ENCODE assay signal across 8 cellular contexts in the genomic region with DNA sequence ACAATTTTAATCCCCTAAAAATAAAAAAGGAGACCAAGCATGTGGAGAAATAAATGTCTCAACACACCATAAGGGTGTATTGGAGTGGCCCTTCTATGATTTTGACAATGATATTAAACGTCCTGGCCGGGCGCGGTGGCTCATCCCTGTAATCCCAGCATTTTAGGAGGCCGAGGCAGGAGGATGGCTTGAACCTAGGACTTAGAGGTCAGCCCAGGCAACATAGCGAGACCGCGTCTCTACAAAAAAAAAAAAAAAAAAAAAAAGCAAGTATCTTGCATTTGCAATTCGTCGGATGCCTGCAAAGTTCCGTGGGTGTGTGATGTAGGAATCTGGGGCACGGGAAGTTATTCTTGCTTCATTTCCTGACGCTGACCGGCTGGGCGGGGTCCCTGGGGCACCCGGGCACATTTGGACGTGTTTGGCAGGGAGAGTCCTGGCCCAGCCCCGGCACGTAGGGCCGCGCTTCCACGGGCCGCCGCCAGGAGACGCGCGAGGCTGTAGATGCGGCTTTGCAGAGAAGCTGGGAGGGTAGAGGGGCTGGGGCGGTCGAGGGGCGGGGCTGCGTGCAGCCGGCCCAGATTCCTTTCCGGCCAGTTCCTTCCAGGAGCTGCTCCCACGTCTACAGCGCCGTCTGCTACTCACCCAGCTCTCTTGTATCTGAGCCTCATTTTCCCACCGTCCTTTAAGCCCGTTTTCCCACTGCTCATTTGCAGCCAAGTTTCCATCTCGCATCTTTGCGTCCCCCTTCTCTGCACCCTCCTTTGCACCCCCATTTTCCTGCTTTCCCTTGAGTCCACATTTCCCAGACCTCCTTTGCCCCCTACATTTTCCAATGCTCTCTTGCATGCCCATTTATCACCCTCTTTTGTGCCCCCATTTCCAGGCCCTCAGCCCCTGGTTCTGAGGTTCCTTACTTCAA. TPM values are rescaled to one million over a fixed set of nuclear protein-coding genes. Genes with fewer than 3 reads are reported as not detected.
DNase-seq lines count a peak whose midpoint lies in the region; ATAC-seq and TF ChIP-seq lines count a peak whose summit lies in the region.

No MANE protein-coding gene starts in this region.

- TF ChIP-seq EP300 in neural cell (conservative IDR thresholded peaks at IDR 0.05; ENCODE audit: poor library complexity, severe bottlenecking): no peak

- H3K4me3 ChIP-seq in Loucy (ENCODE audit: low read length, poor library complexity, severe bottlenecking): peak overlapping the region; percentile 52
- no peak overlapping the region for H3K4me3 ChIP-seq in RWPE2 (ENCODE audit: severe bottlenecking)
- H3K4me3 ChIP-seq in neural cell (ENCODE audit: low read length): peak overlapping the region; percentile 57

- no peaks in the 10 kb centered on the region for H4K20me1 ChIP-seq in Loucy (ENCODE audit: insufficient read depth, low read length, poor library complexity, severe bottlenecking)
- no peaks in the 10 kb centered on the region for H4K20me1 ChIP-seq in neural cell (ENCODE audit: insufficient read depth)

- H3K4me2 ChIP-seq in Loucy (ENCODE audit: low read depth, low read length, poor library complexity, severe bottlenecking) (peak overlapping the region; percentile 54), neural cell (ENCODE audit: low read length) (no peak overlapping the region)

- H3F3A ChIP-seq in Loucy (ENCODE audit: low read depth): no peaks in the 10 kb centered on the region
- no peaks in the 10 kb centered on the region for H3F3A ChIP-seq in neural cell (ENCODE audit: insufficient read depth, low read length, poor library complexity, severe bottlenecking)

- H3K27ac ChIP-seq in RWPE2 (ENCODE audit: poor library complexity, severe bottlenecking) (peak overlapping the region; percentile 47), neural cell (ENCODE audit: low read length) (no peak overlapping the region)

- H3K9me2 ChIP-seq in Loucy (replicated peaks; ENCODE audit: low read depth, low read length) (no peaks in the 10 kb centered on the region), neural cell (ENCODE audit: insufficient read depth, low read length) (no peaks in the 10 kb centered on the region)

- H3K4me1 ChIP-seq in Loucy (ENCODE audit: insufficient read depth, low read length, poor library complexity, severe bottlenecking) (peaks cover 7% of the 10 kb centered on the region), RWPE2 (ENCODE audit: insufficient read depth, poor library complexity, severe bottlenecking) (no peaks in the 10 kb centered on the region)

- TF ChIP-seq RAD21 in neural cell (conservative IDR thresholded peaks at IDR 0.05): peak; percentile 90

- H3K79me2 ChIP-seq in Loucy (ENCODE audit: insufficient read depth, low read length) (no peaks in the 10 kb centered on the region), neural cell (replicated peaks; ENCODE audit: insufficient read depth, low read length) (no peaks in the 10 kb centered on the region)

- ATAC-seq in RWPE2 (ENCODE audit: low read depth) (peak; percentile 96), HG03354 (IDR thresholded peaks at IDR 0.05; ENCODE audit: poor library complexity, severe bottlenecking, unreplicated experiment) (no peak)
- peak; percentile 98 for ATAC-seq in stimulated activated naive CD8-positive, alpha-beta T cell treated with anti-CD3 and anti-CD28 coated beads, Interleukin-15, Interleukin-2, amounts not matched to agents 100 U/mL and 50 U/mL, for 24 hours

- H3K9me3 ChIP-seq in Loucy (ENCODE audit: insufficient read depth, low read depth, low read length) (no peaks in the 10 kb centered on the region), RWPE2 (ENCODE audit: severe bottlenecking) (no peaks in the 10 kb centered on the region), neural cell (ENCODE audit: low read length) (no peaks in the 10 kb centered on the region)

- peak overlapping the region; percentile 77 for H2AFZ ChIP-seq in Loucy (ENCODE audit: low read length)
- H2AFZ ChIP-seq in neural cell (ENCODE audit: low read depth, low read length): peak overlapping the region; percentile 57

- peak overlapping the region; percentile 47 for H3K9ac ChIP-seq in Loucy (ENCODE audit: low read depth, low read length, poor library complexity, severe bottlenecking)
- H3K9ac ChIP-seq in neural cell (ENCODE audit: low read length): peak overlapping the region; percentile 50

- DNase-seq in RWPE2 (ENCODE audit: low spot score): peak; percentile 94
- peak; percentile 67 for DNase-seq in activated T-helper 9 cell treated with anti-CD3 and anti-CD28 coated beads, Interleukin-2, amount 50 U/mL, for 16 hours (ENCODE audit: low read depth)
- peak; percentile 89 for DNase-seq in fibroblast of the conjunctiva (ENCODE audit: low read depth)
- peak; percentile 90 for DNase-seq in stimulated activated naive CD8-positive, alpha-beta T cell treated with anti-CD3 and anti-CD28 coated beads, Interleukin-15, Interleukin-2, amounts not matched to agents 100 U/mL and 50 U/mL, for 24 hours

- no peaks in the 10 kb centered on the region for H3K27me3 ChIP-seq in Loucy (ENCODE audit: insufficient read depth, low read length, poor library complexity, severe bottlenecking)
- no peaks in the 10 kb centered on the region for H3K27me3 ChIP-seq in RWPE2 (ENCODE audit: insufficient read depth, poor library complexity, severe bottlenecking)
- no peaks in the 10 kb centered on the region for H3K27me3 ChIP-seq in neural cell (ENCODE audit: insufficient read depth, low read depth, low read length)

- TF ChIP-seq CTCF in GM12873 (IDR thresholded peaks at IDR 0.05; ENCODE audit: insufficient read depth, low read depth, low read length, missing control alignments) (peak; percentile 95), Loucy (conservative IDR thresholded peaks at IDR 0.05; ENCODE audit: low read length) (peak; percentile 96), RWPE2 (IDR thresholded peaks at IDR 0.05; ENCODE audit: poor library complexity, severe bottlenecking) (peak; percentile 99), neural cell (IDR thresholded peaks at IDR 0.05; ENCODE audit: poor library complexity, severe bottlenecking) (peak; percentile 91)

- no peaks in the 10 kb centered on the region for H3K36me3 ChIP-seq in Loucy (ENCODE audit: insufficient read depth, low read length)
- no peaks in the 10 kb centered on the region for H3K36me3 ChIP-seq in RWPE2 (ENCODE audit: low read depth)
- H3K36me3 ChIP-seq in neural cell (ENCODE audit: insufficient read depth, low read length): no peaks in the 10 kb centered on the region

TF ChIP-seq in neural cell, 6 proteins besides CTCF, POLR2A, EP300 and RAD21:
- TF ChIP-seq MXI1 (conservative IDR thresholded peaks at IDR 0.05; ENCODE audit: poor library complexity, severe bottlenecking) (peak; percentile 33), TAF1 (IDR thresholded peaks at IDR 0.05; ENCODE audit: low read depth) (no peak), SMC3 (conservative IDR thresholded peaks at IDR 0.05; ENCODE audit: poor library complexity) (peak; percentile 90), EZH2 (IDR thresholded peaks at IDR 0.05; ENCODE audit: borderline replicate concordance, insufficient read depth, low read length, poor library complexity, severe bottlenecking) (no peak), POLR2AphosphoS5 (IDR thresholded peaks at IDR 0.05) (no peak)
- TF ChIP-seq, protein P1, sequence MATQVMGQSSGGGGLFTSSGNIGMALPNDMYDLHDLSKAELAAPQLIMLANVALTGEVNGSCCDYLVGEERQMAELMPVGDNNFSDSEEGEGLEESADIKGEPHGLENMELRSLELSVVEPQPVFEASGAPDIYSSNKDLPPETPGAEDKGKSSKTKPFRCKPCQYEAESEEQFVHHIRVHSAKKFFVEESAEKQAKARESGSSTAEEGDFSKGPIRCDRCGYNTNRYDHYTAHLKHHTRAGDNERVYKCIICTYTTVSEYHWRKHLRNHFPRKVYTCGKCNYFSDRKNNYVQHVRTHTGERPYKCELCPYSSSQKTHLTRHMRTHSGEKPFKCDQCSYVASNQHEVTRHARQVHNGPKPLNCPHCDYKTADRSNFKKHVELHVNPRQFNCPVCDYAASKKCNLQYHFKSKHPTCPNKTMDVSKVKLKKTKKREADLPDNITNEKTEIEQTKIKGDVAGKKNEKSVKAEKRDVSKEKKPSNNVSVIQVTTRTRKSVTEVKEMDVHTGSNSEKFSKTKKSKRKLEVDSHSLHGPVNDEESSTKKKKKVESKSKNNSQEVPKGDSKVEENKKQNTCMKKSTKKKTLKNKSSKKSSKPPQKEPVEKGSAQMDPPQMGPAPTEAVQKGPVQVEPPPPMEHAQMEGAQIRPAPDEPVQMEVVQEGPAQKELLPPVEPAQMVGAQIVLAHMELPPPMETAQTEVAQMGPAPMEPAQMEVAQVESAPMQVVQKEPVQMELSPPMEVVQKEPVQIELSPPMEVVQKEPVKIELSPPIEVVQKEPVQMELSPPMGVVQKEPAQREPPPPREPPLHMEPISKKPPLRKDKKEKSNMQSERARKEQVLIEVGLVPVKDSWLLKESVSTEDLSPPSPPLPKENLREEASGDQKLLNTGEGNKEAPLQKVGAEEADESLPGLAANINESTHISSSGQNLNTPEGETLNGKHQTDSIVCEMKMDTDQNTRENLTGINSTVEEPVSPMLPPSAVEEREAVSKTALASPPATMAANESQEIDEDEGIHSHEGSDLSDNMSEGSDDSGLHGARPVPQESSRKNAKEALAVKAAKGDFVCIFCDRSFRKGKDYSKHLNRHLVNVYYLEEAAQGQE (IDR thresholded peaks at IDR 0.05; ENCODE audit: borderline replicate concordance): no peak
TF ChIP-seq in neural cell: peak in this region for 2.

RNA-seq across cellular contexts. Expression of gene TSPAN16, which starts 2.2 kb away (rescaled TPM):
- polyA plus RNA-seq in neural cell: not detected in 2 replicates
- polyA minus RNA-seq in neural cell: not detected in 2 replicates

RNA-seq across cellular contexts. Expression of gene DOCK6, which starts 31.4 kb away (rescaled TPM):
- 0.48 TPM in 1 of 2 replicates, not detected in the other for polyA plus RNA-seq in neural cell
- polyA minus RNA-seq in neural cell: 0.93 and 0.97 TPM in 2 replicates

RNA-seq across cellular contexts. Expression of gene RAB3D, which starts 45.7 kb away (rescaled TPM):
- 16.7 and 19.3 TPM in 2 replicates for polyA plus RNA-seq in neural cell
- polyA minus RNA-seq in neural cell: 38.0 and 38.3 TPM in 2 replicates

RNA-seq across cellular contexts. Expression of gene TMEM205, which starts 52.3 kb away (rescaled TPM):
- 113 and 136 TPM in 2 replicates for polyA plus RNA-seq in neural cell
- polyA minus RNA-seq in neural cell: 29.1 and 50.2 TPM in 2 replicates

RNA-seq across cellular contexts. Expression of gene CCDC159, which starts 52.6 kb away (rescaled TPM):
- polyA plus RNA-seq in neural cell: 2.4 TPM in 1 of 2 replicates, not detected in the other
- 1.7 and 5.1 TPM in 2 replicates for polyA minus RNA-seq in neural cell
